In genomic region chr14:85293820-85294219, GRCh38 we compare ENCODE assay signal across 19 cellular contexts.
"Had no signal": no experiment of that assay in that cellular context is flagged by ENCODE, and none has a peak within 500 bp of the region (broad histone marks: within the 10 kb centered on the region; RNA-seq: fewer than 3 reads in every experiment).

No MANE protein-coding gene starts in this region.

- H3K4me3 ChIP-seq: colonic mucosa, heart left ventricle, left ventricle myocardium inferior, lung, psoas muscle, stomach, thoracic aorta, transverse colon had no signal

- H3K9me3 Mint-ChIP-seq: endodermal cell had no signal

- H3K27me3 ChIP-seq: colonic mucosa, heart left ventricle, stomach, transverse colon had no signal

- H3K36me3 Mint-ChIP-seq: naive B cell had no signal

- H3K4me3 Mint-ChIP-seq: endodermal cell, naive B cell, nephron progenitor cell had no signal

- H3K36me3 ChIP-seq: colonic mucosa, heart left ventricle, left ventricle myocardium inferior, stomach, thoracic aorta, transverse colon had no signal

- H3K27ac Mint-ChIP-seq: endodermal cell, naive B cell, nephron progenitor cell had no signal

- H3K4me1 ChIP-seq: colonic mucosa, left ventricle myocardium inferior, psoas muscle, stomach, transverse colon had no signal

- H3K4me1 Mint-ChIP-seq: endodermal cell, naive B cell, nephron progenitor cell had no signal

- H3K27ac ChIP-seq: colonic mucosa, left ventricle myocardium inferior, psoas muscle, stomach, thoracic aorta, transverse colon had no signal

- DNase-seq: colonic mucosa; effector CD4-positive, alpha-beta T cell; endodermal cell; foreskin melanocyte; heart left ventricle; hippocampal formation; left ventricle myocardium inferior; mesendoderm; naive B cell; nephron progenitor cell; psoas muscle; retina; stimulated activated naive CD4-positive, alpha-beta T cell; stomach; substantia nigra; transverse colon had no signal

- ATAC-seq: heart left ventricle, psoas muscle, sciatic nerve had no signal

- H3K9me3 ChIP-seq: colonic mucosa, heart left ventricle, left ventricle myocardium inferior, psoas muscle, stomach, thoracic aorta, transverse colon had no signal

- H3K27me3 Mint-ChIP-seq: naive B cell had no signal
